Comparison of ENCODE assay signal across 8 cellular contexts in the genomic region with DNA sequence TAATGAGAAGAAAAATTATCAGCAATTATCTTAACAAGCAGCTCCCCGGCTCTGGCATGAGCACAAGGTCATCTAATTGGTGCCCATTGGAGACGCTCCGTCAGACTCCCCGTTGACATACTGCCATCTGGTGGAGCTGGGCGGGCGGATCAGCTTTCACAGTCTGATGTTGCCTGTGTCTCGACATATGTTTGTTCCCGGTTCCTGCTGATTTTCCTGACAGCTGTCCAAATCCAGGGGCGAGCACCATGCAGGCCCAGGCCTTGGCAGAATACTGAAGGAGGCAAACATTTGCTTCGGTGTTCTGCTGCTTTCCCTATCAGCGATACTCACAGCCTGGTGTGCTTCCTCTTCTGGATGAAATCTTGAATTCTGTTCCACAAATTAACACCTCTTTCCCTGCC. TPM values are rescaled to one million over a fixed set of nuclear protein-coding genes. Genes with fewer than 3 reads are reported as not detected.
DNase-seq lines count a peak whose midpoint lies in the region; ATAC-seq and TF ChIP-seq lines count a peak whose summit lies in the region.

No MANE protein-coding gene starts in this region.

- peaks cover 1% of the 10 kb centered on the region for H3K27me3 Mint-ChIP-seq in endothelial cell (ENCODE audit: unreplicated experiment)

- H3K9me3 Mint-ChIP-seq in endothelial cell (ENCODE audit: unreplicated experiment), result no peaks in the 10 kb centered on the region

- peak; percentile 64 for TF ChIP-seq CTCF in endothelial cell (IDR thresholded peaks at IDR 0.05; ENCODE audit: unreplicated experiment)

- no peak overlapping the region for H3K4me3 Mint-ChIP-seq in endothelial cell (ENCODE audit: unreplicated experiment)

- peak in 12 of 14 donors; percentile 17 to 71 (median 52) for DNase-seq in C1 segment of cervical spinal cord (lab: John Stamatoyannopoulos, UW)
- peak; percentile 93 for DNase-seq in NCI-H82 (lab: John Stamatoyannopoulos, UW)
- peak; percentile 85 for DNase-seq in activated CD8-positive, alpha-beta memory T cell treated with anti-CD3 and anti-CD28 coated beads for 24 hours
- DNase-seq in endothelial cell (ENCODE audit: low spot score), result peak; percentile 85
- DNase-seq in midbrain (lab: John Stamatoyannopoulos, UW), result peak; percentile 85
- peak; percentile 26 to 33 for DNase-seq in stimulated activated CD8-positive, alpha-beta memory T cell treated with anti-CD3 and anti-CD28 coated beads, Interleukin-2, amount 100 ng/mL, for 1 hour (ENCODE audit: low read depth in 2 of 2)

- no peaks in the 10 kb centered on the region for H3K36me3 Mint-ChIP-seq in endothelial cell (ENCODE audit: low read depth, unreplicated experiment)

- no peak overlapping the region for H3K27ac Mint-ChIP-seq in endothelial cell (ENCODE audit: unreplicated experiment)

- no peaks in the 10 kb centered on the region for H3K4me1 Mint-ChIP-seq in endothelial cell (ENCODE audit: unreplicated experiment)

- peak; percentile 93 for ATAC-seq in GM19372 (IDR thresholded peaks at IDR 0.05; ENCODE audit: low read depth, unreplicated experiment)
- ATAC-seq in HG03565 (IDR thresholded peaks at IDR 0.05; ENCODE audit: unreplicated experiment), result peak; percentile 85

RNA-seq across cellular contexts. Expression of gene BARX2, which starts 43.8 kb away (rescaled TPM):
- 0.18 TPM for total RNA-seq in endothelial cell (ENCODE audit: unreplicated experiment)

Comparison
In these comparisons a context has a peak if more than half of its experiments do, and no peak if none do; other contexts are left out.
1. Peak in every context shown above with its lines: DNase-seq and ATAC-seq.
2. DNase-seq: peak in every context shown above with its lines; median percentile 93 in NCI-H82; 85 in activated CD8-positive, alpha-beta memory T cell treated with anti-CD3 and anti-CD28 coated beads for 24 hours; 85 in endothelial cell; 85 in midbrain; 52 in C1 segment of cervical spinal cord; 30 in stimulated activated CD8-positive, alpha-beta memory T cell treated with anti-CD3 and anti-CD28 coated beads, Interleukin-2, amount 100 ng/mL, for 1 hour.